ENCODE assay signal across 21 cellular contexts in the genomic region with DNA sequence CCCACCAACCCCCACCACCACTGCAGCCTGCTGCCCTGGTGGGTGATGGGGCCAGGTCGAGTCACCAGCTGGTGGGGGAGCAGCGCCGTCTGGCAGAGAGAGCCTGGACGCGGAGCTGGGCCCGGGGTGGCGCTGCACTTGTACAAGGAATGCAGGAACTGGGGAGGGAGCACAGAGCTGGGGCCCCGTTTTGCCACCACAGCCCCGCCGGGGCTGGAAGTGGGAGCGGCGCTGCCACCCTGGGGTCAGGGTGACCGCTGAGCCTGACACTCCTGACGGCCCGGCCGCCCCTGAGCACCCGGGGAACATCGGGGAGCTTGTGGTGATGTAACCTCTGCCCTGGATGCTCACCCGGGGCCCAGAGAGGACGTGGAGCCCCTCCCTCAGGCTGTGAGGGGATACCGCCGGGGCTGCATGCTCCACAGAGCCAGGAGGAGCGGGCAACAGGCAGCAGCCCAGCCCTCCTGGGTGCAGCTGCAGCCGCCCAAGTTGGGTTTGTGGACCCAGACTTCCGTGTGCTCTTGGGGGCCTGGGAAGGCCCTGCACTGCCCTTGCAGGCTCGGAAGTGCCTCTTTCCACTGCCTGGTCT.
"Had no signal": no experiment of that assay in that cellular context is flagged by ENCODE, and none has a peak within 500 bp of the region (broad histone marks: within the 10 kb centered on the region; RNA-seq: fewer than 3 reads in every experiment).

No MANE protein-coding gene starts in this region.

- H3K27ac Mint-ChIP-seq: activated B cell treated with CpG ODN at 0.5 μM for 24 hours; activated CD8-positive, alpha-beta T cell treated with anti-CD3 and anti-CD28 coated beads for 36 hours; activated naive CD8-positive, alpha-beta T cell treated with anti-CD3 and anti-CD28 coated beads for 36 hours; brain; natural killer cell treated with Interleukin-12 subunit alpha and Interleukin-12 subunit beta and Interleukin-15 and Interleukin-18, amount 100 ng/mL, for 72 hours had no signal

- H3K27ac ChIP-seq: coronary artery, esophagus muscularis mucosa, right atrium auricular region, suprapubic skin had no signal

- H3K4me3 Mint-ChIP-seq: activated B cell treated with CpG ODN at 0.5 μM for 24 hours; activated CD8-positive, alpha-beta T cell treated with anti-CD3 and anti-CD28 coated beads for 36 hours; activated naive CD8-positive, alpha-beta T cell treated with anti-CD3 and anti-CD28 coated beads for 36 hours; activated T-cell treated with anti-CD3 and anti-CD28 coated beads, Interleukin-2, amount 50 U/mL, for 4 hours; brain; natural killer cell treated with Interleukin-12 subunit alpha and Interleukin-12 subunit beta and Interleukin-15 and Interleukin-18, amount 100 ng/mL, for 72 hours had no signal

- ATAC-seq: activated CD8-positive, alpha-beta T cell treated with anti-CD3 and anti-CD28 coated beads for 36 hours; activated T-cell treated with anti-CD3 and anti-CD28 coated beads, Interleukin-2, amount 50 U/mL, for 4 hours had no signal

- H3K27me3 ChIP-seq: right atrium auricular region had no signal

- H3K27me3 Mint-ChIP-seq: activated naive CD8-positive, alpha-beta T cell treated with anti-CD3 and anti-CD28 coated beads for 36 hours had no signal

- FAIRE-seq: small intestine had no signal

- H3K4me1 ChIP-seq: esophagus muscularis mucosa, right atrium auricular region, suprapubic skin had no signal

- H3K9me3 Mint-ChIP-seq: activated B cell treated with CpG ODN at 0.5 μM for 24 hours; activated CD8-positive, alpha-beta T cell treated with anti-CD3 and anti-CD28 coated beads for 36 hours; activated naive CD8-positive, alpha-beta T cell treated with anti-CD3 and anti-CD28 coated beads for 36 hours; activated T-cell treated with anti-CD3 and anti-CD28 coated beads, Interleukin-2, amount 50 U/mL, for 4 hours; brain; natural killer cell treated with Interleukin-12 subunit alpha and Interleukin-12 subunit beta and Interleukin-15 and Interleukin-18, amount 100 ng/mL, for 72 hours had no signal

- H3K36me3 Mint-ChIP-seq: activated naive CD8-positive, alpha-beta T cell treated with anti-CD3 and anti-CD28 coated beads for 36 hours; brain; natural killer cell treated with Interleukin-12 subunit alpha and Interleukin-12 subunit beta and Interleukin-15 and Interleukin-18, amount 100 ng/mL, for 72 hours had no signal

- H3K9me3 ChIP-seq: esophagus muscularis mucosa, right atrium auricular region, suprapubic skin had no signal

- H3K4me3 ChIP-seq: coronary artery, esophagus muscularis mucosa, right atrium auricular region, suprapubic skin had no signal

- H3K36me3 ChIP-seq: esophagus muscularis mucosa, right atrium auricular region, suprapubic skin had no signal

- H3K4me1 Mint-ChIP-seq: activated B cell treated with CpG ODN at 0.5 μM for 24 hours; activated naive CD8-positive, alpha-beta T cell treated with anti-CD3 and anti-CD28 coated beads for 36 hours had no signal

- DNase-seq: activated B cell treated with CpG ODN at 0.5 μM for 24 hours; activated CD4-positive, alpha-beta T cell treated with anti-CD3 and anti-CD28 coated beads for 48 hours; activated CD8-positive, alpha-beta T cell treated with anti-CD3 and anti-CD28 coated beads for 36 hours; activated naive CD8-positive, alpha-beta T cell treated with anti-CD3 and anti-CD28 coated beads for 36 hours; activated T-cell treated with anti-CD3 and anti-CD28 coated beads, Interleukin-2, amount 50 U/mL, for 4 hours; amygdala; central memory CD4-positive, alpha-beta T cell; kidney glomerular epithelial cell; occipital lobe; small intestine; stimulated activated CD4-positive, alpha-beta T cell treated with anti-CD3 and anti-CD28 coated beads, Interleukin-4, amount 100 ng/mL, for 4 hours; stimulated activated CD8-positive, alpha-beta memory T cell treated with anti-CD3 and anti-CD28 coated beads, Interleukin-4, amount 100 ng/mL, for 48 hours; stimulated activated naive CD8-positive, alpha-beta T cell treated with anti-CD3 and anti-CD28 coated beads, Interleukin-15, Interleukin-2, amounts not matched to agents 100 U/mL and 50 U/mL, for 24 hours; T-helper 2 cell; trophoblast cell had no signal
